8 cellular contexts compared by ENCODE assay signal in the genomic region with DNA sequence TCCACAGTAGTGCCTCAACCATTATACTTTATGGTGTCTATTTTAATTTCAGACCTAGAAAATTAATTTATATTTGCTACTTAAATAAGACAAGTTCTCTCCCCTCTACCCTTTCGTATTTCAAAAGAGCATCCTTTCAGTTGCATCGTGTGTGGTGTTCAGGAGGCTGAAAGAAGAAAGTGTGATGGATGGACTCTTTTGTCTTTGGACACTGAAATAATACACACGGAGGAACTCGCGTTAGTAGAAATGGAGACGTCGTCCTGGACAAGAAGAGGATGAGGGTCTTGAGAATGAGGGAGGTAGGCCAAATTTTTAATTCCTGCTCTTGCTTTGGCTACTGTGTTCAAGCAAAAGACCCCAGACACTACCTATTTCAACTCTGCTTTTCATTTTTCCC. TPM values are rescaled to one million over a fixed set of nuclear protein-coding genes. Genes with fewer than 3 reads are reported as not detected.
DNase-seq lines count a peak whose midpoint lies in the region; ATAC-seq, FAIRE-seq and TF ChIP-seq lines count a peak whose summit lies in the region.

No MANE protein-coding gene starts in this region.

- H3K27me3 ChIP-seq in heart right ventricle (no peaks in the 10 kb centered on the region), astrocyte (ENCODE audit: insufficient read depth, low read length) (no peaks in the 10 kb centered on the region), uterus (no peaks in the 10 kb centered on the region)

- H3K4me1 Mint-ChIP-seq in astrocyte (ENCODE audit: low read depth, unreplicated experiment): peaks cover 7% of the 10 kb centered on the region
- H3K4me1 Mint-ChIP-seq in memory B cell: peaks cover 35% of the 10 kb centered on the region

- intact Hi-C loops in heart right ventricle (cut with DNase I) (loop anchor here in 4 of 10 donors (2.0 to 5.0 kb wide), 3 partner anchors 54 to 81 kb away; a partner anchor contains a TSS), Right ventricle myocardium superior (cut with DNase I) (loop anchor here (5.0 kb wide), 1 partner anchor 49 kb away; no protein-coding TSS in a partner anchor), uterus (cut with DNase I; ENCODE audit: low total_unique reads) (no loop called here)

- no peaks in the 10 kb centered on the region for H3K36me3 ChIP-seq in heart right ventricle
- H3K36me3 ChIP-seq in astrocyte (ENCODE audit: insufficient read depth, low read length): no peaks in the 10 kb centered on the region
- H3K36me3 ChIP-seq in uterus: no peaks in the 10 kb centered on the region

- peaks cover 12% of the 10 kb centered on the region for H3K79me2 ChIP-seq in astrocyte (ENCODE audit: insufficient read depth, low read length)

- peaks cover under 1% of the 10 kb centered on the region for H3K9me3 Mint-ChIP-seq in astrocyte (ENCODE audit: unreplicated experiment)
- H3K9me3 Mint-ChIP-seq in memory B cell: no peaks in the 10 kb centered on the region

- WGBS in heart right ventricle, 2 donors: 47 to 54% methylated on average over 7 of the region's 7 CpGs

- H3K4me3 ChIP-seq in heart right ventricle (peak overlapping the region; percentile 56 to 94 (median 86)), astrocyte (ENCODE audit: insufficient read depth, low read depth, low read length) (peak overlapping the region; percentile 90), uterus (peak overlapping the region; percentile 65 to 77)

- peaks cover 0 to 28% (median 18%) of the 10 kb centered on the region in 9 donors for H3K4me1 ChIP-seq in heart right ventricle
- H3K4me1 ChIP-seq in astrocyte (ENCODE audit: insufficient read depth, low read length): peaks cover 11% of the 10 kb centered on the region
- no peaks in the 10 kb centered on the region for H3K4me1 ChIP-seq in uterus

- no peaks in the 10 kb centered on the region for H3K36me3 Mint-ChIP-seq in astrocyte (ENCODE audit: low read depth, unreplicated experiment)
- peaks cover 3% of the 10 kb centered on the region for H3K36me3 Mint-ChIP-seq in memory B cell

- H2AFZ ChIP-seq in astrocyte (ENCODE audit: low read depth, low read length): peak overlapping the region; percentile 93

- peaks cover 16% of the 10 kb centered on the region for H4K20me1 ChIP-seq in astrocyte (ENCODE audit: insufficient read depth, low read length)

- ATAC-seq in heart right ventricle (no peak), Right ventricle myocardium superior (ENCODE audit: poor library complexity) (no peak), memory B cell (ENCODE audit: low read depth) (no peak)

- peak overlapping the region in 5 of 10 donors; percentile 76 to 92 (median 84) for H3K27ac ChIP-seq in heart right ventricle
- no peak overlapping the region for H3K27ac ChIP-seq in astrocyte (ENCODE audit: low read depth, low read length)
- H3K27ac ChIP-seq in uterus: peak overlapping the region; percentile 63 to 91

- TF ChIP-seq CTCF in heart right ventricle (IDR thresholded peaks at IDR 0.05): no peak
- no peak for TF ChIP-seq CTCF in astrocyte (IDR thresholded peaks at IDR 0.05; ENCODE audit: insufficient read depth, low read depth, low read length)
- no peak for TF ChIP-seq CTCF in uterus (IDR thresholded peaks at IDR 0.05)

- H3K9ac ChIP-seq in astrocyte (ENCODE audit: low read length): peak overlapping the region; percentile 91

- H3K27ac Mint-ChIP-seq in astrocyte (ENCODE audit: unreplicated experiment) (peak overlapping the region; percentile 58), memory B cell (no peak overlapping the region)

- H3K9me3 ChIP-seq in heart right ventricle: no peaks in the 10 kb centered on the region
- H3K9me3 ChIP-seq in astrocyte (ENCODE audit: insufficient read depth, low read depth, low read length): no peaks in the 10 kb centered on the region
- no peaks in the 10 kb centered on the region for H3K9me3 ChIP-seq in uterus

- FAIRE-seq in astrocyte (lab: Jason Lieb, UNC): no peak

- TF ChIP-seq POLR2A in uterus (IDR thresholded peaks at IDR 0.05): no peak

- no peak for DNase-seq in heart right ventricle
- no peak for DNase-seq in Right ventricle myocardium superior
- DNase-seq in astrocyte (ENCODE audit: low read depth): no peak
- DNase-seq in memory B cell (ENCODE audit: low spot score in 2 of 2): no peak
- no peak for DNase-seq in uterus
- DNase-seq in HK-2 (ENCODE audit: unreplicated experiment): no peak
- no peak for DNase-seq in activated effector memory CD4-positive, alpha-beta T cell treated with Interleukin-2 at 50 U/mL for 16 hours
- DNase-seq in dermis blood vessel endothelial cell: no peak

- H3K27me3 Mint-ChIP-seq in astrocyte (ENCODE audit: low read depth, unreplicated experiment) (no peaks in the 10 kb centered on the region), memory B cell (no peaks in the 10 kb centered on the region)

- peak overlapping the region; percentile 84 for H3K4me3 Mint-ChIP-seq in astrocyte (ENCODE audit: unreplicated experiment)
- H3K4me3 Mint-ChIP-seq in memory B cell: peak overlapping the region; percentile 98

- peak overlapping the region; percentile 94 for H3K4me2 ChIP-seq in astrocyte (ENCODE audit: low read length)

RNA-seq across cellular contexts. Expression of a gene that starts 0.9 kb away (rescaled TPM):
- 1 to 10 TPM; 4.4 to 8.7 (median 7.1) TPM for total RNA-seq in heart right ventricle
- polyA plus RNA-seq in heart right ventricle: 1 to 10 TPM; 1.8 TPM
- 4.8 TPM for total RNA-seq in Right ventricle myocardium superior
- total RNA-seq in astrocyte: 10.0 and 10.2 TPM in 2 replicates
- total RNA-seq in uterus: 10 to 100 TPM in 2 of 4 donors, 1 to 10 TPM in 2; 4.4 to 16.6 (median 10.5) TPM
- total RNA-seq in dermis blood vessel endothelial cell: 11.2 and 12.9 TPM in 2 replicates

RNA-seq across cellular contexts. Expression of a gene that starts 1.2 kb away (rescaled TPM):
- under 1 TPM in 9 of 10 donors, not detected in 1; 0.15 to 0.30 (median 0.21) TPM for total RNA-seq in heart right ventricle
- under 1 TPM in 1 of 2 donors, not detected in 1; 0.13 TPM for polyA plus RNA-seq in heart right ventricle
- not detected for total RNA-seq in Right ventricle myocardium superior
- total RNA-seq in astrocyte: 2.1 and 2.9 TPM in 2 replicates
- total RNA-seq in uterus: 1 to 10 TPM in 1 of 4 donors, under 1 TPM in 2, not detected in 1; under 0.01 to 3.1 (median 0.55) TPM
- total RNA-seq in dermis blood vessel endothelial cell: 0.88 and 1.0 TPM in 2 replicates

RNA-seq across cellular contexts. Expression of a gene that starts 47.4 kb away (rescaled TPM):
- under 1 TPM in 5 of 10 donors, not detected in 5; 0.12 to 0.40 (median 0.30) TPM for total RNA-seq in heart right ventricle
- under 1 TPM in 1 of 2 donors, not detected in 1; 0.04 TPM for polyA plus RNA-seq in heart right ventricle
- not detected for total RNA-seq in Right ventricle myocardium superior
- 0.72 and 0.82 TPM in 2 replicates for total RNA-seq in astrocyte
- total RNA-seq in uterus: under 1 TPM in 2 of 4 donors, not detected in 2; 0.41 to 0.76 TPM
- under 0.01 TPM in 1 of 2 replicates, not detected in the other for total RNA-seq in dermis blood vessel endothelial cell

RNA-seq across cellular contexts. Expression of a gene that starts 55.1 kb away (rescaled TPM):
- total RNA-seq in heart right ventricle (10 to 100 TPM; 10.7 to 20.5 (median 16.0) TPM), Right ventricle myocardium superior (14.9 TPM), astrocyte (17.6 and 18.0 TPM in 2 replicates), uterus (10 to 100 TPM in 2 of 4 donors, 1 to 10 TPM in 2; 1.8 to 24.4 (median 8.4) TPM), dermis blood vessel endothelial cell (31.3 and 34.2 TPM in 2 replicates)
- polyA plus RNA-seq in heart right ventricle: 10 to 100 TPM; 14.5 to 17.3 TPM

RNA-seq across cellular contexts. Expression of a gene that starts 55.3 kb away (rescaled TPM):
- total RNA-seq in heart right ventricle: 10 to 100 TPM; 10.5 to 23.4 (median 17.6) TPM
- 10 to 100 TPM; 13.5 to 15.8 TPM for polyA plus RNA-seq in heart right ventricle
- total RNA-seq in Right ventricle myocardium superior: 19.7 TPM
- 50.2 and 53.4 TPM in 2 replicates for total RNA-seq in astrocyte
- 10 to 100 TPM in 3 of 4 donors, 1 to 10 TPM in 1; 2.1 to 72.2 (median 27.9) TPM for total RNA-seq in uterus
- total RNA-seq in dermis blood vessel endothelial cell: 8.5 and 14.7 TPM in 2 replicates
